In genomic region chr11:65422104-65422632, GRCh38 we compare ENCODE assay signal across 8 cellular contexts. TPM values are rescaled to one million over a fixed set of nuclear protein-coding genes. Genes with fewer than 3 reads are reported as not detected.
DNase-seq lines count a peak whose midpoint lies in the region; ATAC-seq, FAIRE-seq and TF ChIP-seq lines count a peak whose summit lies in the region.

No MANE protein-coding gene starts in this region.

- CTCF ChIA-PET in A549 (lab: Yijun Ruan, JAX), result interaction anchor here (1.3 to 17.0 kb wide), 5 partner anchors 10 to 89 kb away, joined by 3 to 208 read pairs (median 4); partner anchors contain the start of genes FRMD8 and SLC25A45

- no peak; a peak in 1 of 5 replicates for TF ChIP-seq RAD21 in A549 (conservative IDR thresholded peaks at IDR 0.05 in 1 of 2, IDR thresholded peaks at IDR 0.05 in 1 of 2)

- H4K20me1 ChIP-seq in KMS-11 (ENCODE audit: insufficient read depth), result peaks cover 30% of the 10 kb centered on the region

- H3K4me1 ChIP-seq in A549, result peaks cover 36% of the 10 kb centered on the region
- H3K4me1 ChIP-seq in KMS-11 (ENCODE audit: low read depth, poor library complexity, severe bottlenecking), result peaks cover 53% of the 10 kb centered on the region
- H3K4me1 ChIP-seq in subcutaneous abdominal adipose tissue (ENCODE audit: control insufficient read depth in 5 of 5, insufficient read depth in 5 of 5, low read length in 5 of 5), result peaks cover 13 to 57% (median 51%) of the 10 kb centered on the region in 5 donors

- peak in 1 of 2 experiments; percentile 99 for DNase-seq in A549 (ENCODE audit: low read depth in 1 of 2, low spot score in 1 of 2)
- DNase-seq in SK-N-MC (ENCODE audit: low read depth, low spot score), result no peak
- peak; percentile 92 for DNase-seq in activated naive CD4-positive, alpha-beta T cell treated with anti-CD3 and anti-CD28 coated beads, Interleukin-2, amount 50 U/mL, for 16 hours
- peak; percentile 71 for DNase-seq in germinal center (ENCODE audit: low spot score)
- DNase-seq in nucleus accumbens (lab: John Stamatoyannopoulos, UW), result peak in 55 of 56 donors; percentile 47 to 98 (median 92)

- TF ChIP-seq CTCF in A549 (IDR thresholded peaks at IDR 0.05) (0 out of 3 replicates have a peak, but pooled peaks have one; percentile 17), KMS-11 (conservative IDR thresholded peaks at IDR 0.05; ENCODE audit: low read depth, low read length) (no peak)

- H3K36me3 ChIP-seq in KMS-11 (ENCODE audit: insufficient read depth) (no peaks in the 10 kb centered on the region), SK-N-MC (ENCODE audit: insufficient read depth, low read length) (no peaks in the 10 kb centered on the region), subcutaneous abdominal adipose tissue (ENCODE audit: control insufficient read depth in 5 of 5, insufficient read depth in 5 of 5, low read length in 5 of 5) (peaks cover 7 to 31% (median 23%) of the 10 kb centered on the region in 5 donors)

- peak overlapping the region; percentile 95 for H3K4me3 ChIP-seq in A549
- no peak overlapping the region for H3K4me3 ChIP-seq in KMS-11 (IDR thresholded peaks at IDR 0.05; ENCODE audit: insufficient read depth, low read depth, low read length)
- H3K4me3 ChIP-seq in SK-N-MC, result peak overlapping the region; percentile 66
- peak overlapping the region; percentile 46 to 100 (median 98) for H3K4me3 ChIP-seq in subcutaneous abdominal adipose tissue (ENCODE audit: low read depth in 1 of 5, low read length in 5 of 5)

- peaks cover 85% of the 10 kb centered on the region for H3K79me2 ChIP-seq in KMS-11 (ENCODE audit: insufficient read depth, low read depth)

- H3K4me2 ChIP-seq in A549 (peak overlapping the region; percentile 89), KMS-11 (peak overlapping the region; percentile 99)

- H3K9ac ChIP-seq in KMS-11 (peak overlapping the region; percentile 99), SK-N-MC (ENCODE audit: insufficient read length) (peak overlapping the region; percentile 81), subcutaneous abdominal adipose tissue (ENCODE audit: low read length in 5 of 5) (peak overlapping the region; percentile 99 to 100 (median 99))

- no peaks in the 10 kb centered on the region for H3K27me3 ChIP-seq in KMS-11 (ENCODE audit: insufficient read depth, low read depth)
- H3K27me3 ChIP-seq in subcutaneous abdominal adipose tissue (ENCODE audit: control insufficient read depth in 5 of 5, insufficient read depth in 4 of 5, low read length in 5 of 5), result no peaks in the 10 kb centered on the region

- peak overlapping the region; percentile 97 to 100 for H3K27ac ChIP-seq in A549
- peak overlapping the region; percentile 100 for H3K27ac ChIP-seq in KMS-11
- peak overlapping the region; percentile 99 for H3K27ac ChIP-seq in SK-N-MC
- peak overlapping the region; percentile 100 for H3K27ac ChIP-seq in subcutaneous abdominal adipose tissue (ENCODE audit: low read depth, low read length)

- WGBS in A549 (ENCODE audit: missing lambda C conversion rate), result 0% methylated on average over 11 of the region's 54 CpGs

- POLR2A ChIA-PET in A549 (lab: Yijun Ruan, JAX), result interaction anchor here (0.5 to 17.5 kb wide), 31 partner anchors 4 to 643 kb away, joined by 3 to 756 read pairs (median 6); partner anchors contain the start of genes DPF2, FRMD8, MALAT1 and NEAT1

- TF ChIP-seq EP300 in A549 (IDR thresholded peaks at IDR 0.05), result peak; percentile 76 to 90; a peak in 3 of 5 replicates

- no peak for FAIRE-seq in A549 (lab: Jason Lieb, UNC)

- TF ChIP-seq POLR2A in A549 (IDR thresholded peaks at IDR 0.05; ENCODE audit: low read length), result no peak

- H3K9me3 ChIP-seq in A549, result no peaks in the 10 kb centered on the region
- H3K9me3 ChIP-seq in SK-N-MC (ENCODE audit: low read depth, low read length), result no peaks in the 10 kb centered on the region
- no peaks in the 10 kb centered on the region for H3K9me3 ChIP-seq in subcutaneous abdominal adipose tissue (ENCODE audit: control insufficient read depth in 5 of 5, low read length in 5 of 5)

- ATAC-seq in A549 (peak; percentile 2 to 4; a peak in 4 of 6 replicates), GM18867 (IDR thresholded peaks at IDR 0.05; ENCODE audit: unreplicated experiment) (peak; percentile 21)

- peak overlapping the region; percentile 60 for H2AFZ ChIP-seq in KMS-11 (ENCODE audit: low read depth)

TF ChIP-seq in A549, 52 proteins besides CTCF, POLR2A, EP300 and RAD21 (continues in another document):
- no peak for TF ChIP-seq SMC3 (IDR thresholded peaks at IDR 0.05)
- TF ChIP-seq HOXB5 (CRISPR knock-in tag; IDR thresholded peaks at IDR 0.05), result peak; percentile 76
- no peak for TF ChIP-seq EHF (CRISPR knock-in tag; IDR thresholded peaks at IDR 0.05)
- no peak for TF ChIP-seq EHMT2 (IDR thresholded peaks at IDR 0.05; ENCODE audit: low read depth)
- TF ChIP-seq HOXB13 (CRISPR knock-in tag; IDR thresholded peaks at IDR 0.05; ENCODE audit: low read depth), result peak; percentile 83; the same call in 1 of the 2 replicates
- TF ChIP-seq PBX3 (IDR thresholded peaks at IDR 0.05), result peak; percentile 88
- no peak for TF ChIP-seq KDM5A (IDR thresholded peaks at IDR 0.05)
- TF ChIP-seq CEBPB (IDR thresholded peaks at IDR 0.05), result no peak; a peak in 1 of 4 replicates
- TF ChIP-seq HDAC2 (IDR thresholded peaks at IDR 0.05), result no peak
- peak; percentile 81 for TF ChIP-seq GATA3 (IDR thresholded peaks at IDR 0.05; ENCODE audit: borderline replicate concordance)
- no peak for TF ChIP-seq ELK1 (IDR thresholded peaks at IDR 0.05; ENCODE audit: low read depth, low read length)
- TF ChIP-seq CHD2 (IDR thresholded peaks at IDR 0.05; ENCODE audit: low read length, partially characterized antibody), result peak; percentile 76
- no peak for TF ChIP-seq ZSCAN20 (CRISPR knock-in tag; IDR thresholded peaks at IDR 0.05)
- peak; percentile 65; the same call in 1 of the 2 replicates for TF ChIP-seq MYC (IDR thresholded peaks at IDR 0.05; ENCODE audit: borderline replicate concordance, low read length)
- peak; percentile 90; the same call in 1 of the 2 replicates for TF ChIP-seq MAX (IDR thresholded peaks at IDR 0.05)
- no peak for TF ChIP-seq CBX2 (IDR thresholded peaks at IDR 0.05; ENCODE audit: borderline replicate concordance, low read depth)
- no peak for TF ChIP-seq ZFP36 (IDR thresholded peaks at IDR 0.05; ENCODE audit: borderline replicate concordance, partially characterized antibody)
- no peak for TF ChIP-seq SREBF2 (IDR thresholded peaks at IDR 0.05)
- TF ChIP-seq NR3C1 (IDR thresholded peaks at IDR 0.05), result no peak
- TF ChIP-seq RNF2 (IDR thresholded peaks at IDR 0.05; ENCODE audit: borderline replicate concordance, low read depth), result no peak

RNA-seq across cellular contexts. Expression of gene NEAT1, which starts 0.4 kb away (rescaled TPM):
- polyA plus RNA-seq in A549 (2011; rRNA removed) (181 and 314 TPM in 2 replicates), A549 (2017; fragmentation: RNase III; extraction: RNeasy Plus Mini Kit Qiagen cat#74134 plus additional on column Dnase treatment) (1,009 to 1,407 TPM (median 1,223 TPM) in 3 replicates)
- polyA plus RNA-seq in A549 (2012; cell fraction: cytosol; rRNA removed), result 137 and 155 TPM in 2 replicates
- polyA plus RNA-seq in A549 (2012; cell fraction: nucleus; rRNA removed), result 406 and 691 TPM in 2 replicates
- 160 and 161 TPM in 2 replicates for polyA minus RNA-seq in A549 (2011; rRNA and poly(A)+ RNA removed)

RNA-seq across cellular contexts. Expression of gene FRMD8, which starts 35.7 kb away (rescaled TPM):
- polyA plus RNA-seq in A549 (2011; rRNA removed), result 12.2 and 12.9 TPM in 2 replicates
- 30.5 and 36.6 TPM in 2 replicates for polyA plus RNA-seq in A549 (2012; cell fraction: cytosol; rRNA removed)
- polyA plus RNA-seq in A549 (2012; cell fraction: nucleus; rRNA removed), result 46.7 and 62.2 TPM in 2 replicates
- 16.5 to 20.0 TPM (median 17.4 TPM) in 3 replicates for polyA plus RNA-seq in A549 (2017; fragmentation: RNase III; extraction: RNeasy Plus Mini Kit Qiagen cat#74134 plus additional on column Dnase treatment)
- 12.1 and 14.5 TPM in 2 replicates for polyA minus RNA-seq in A549 (2011; rRNA and poly(A)+ RNA removed)

RNA-seq across cellular contexts. Expression of gene SLC25A45, which starts 39.7 kb away (rescaled TPM):
- polyA plus RNA-seq in A549 (2011; rRNA removed) (3.1 and 4.9 TPM in 2 replicates), A549 (2017; fragmentation: RNase III; extraction: RNeasy Plus Mini Kit Qiagen cat#74134 plus additional on column Dnase treatment) (7.9 to 8.6 TPM (median 8.1 TPM) in 3 replicates)
- polyA plus RNA-seq in A549 (2012; cell fraction: cytosol; rRNA removed), result 3.1 and 4.9 TPM in 2 replicates
- 12.5 and 14.9 TPM in 2 replicates for polyA plus RNA-seq in A549 (2012; cell fraction: nucleus; rRNA removed)
- polyA minus RNA-seq in A549 (2011; rRNA and poly(A)+ RNA removed), result 7.0 and 9.0 TPM in 2 replicates
